Comparison of ENCODE assay signal across 31 cellular contexts in the genomic region with DNA sequence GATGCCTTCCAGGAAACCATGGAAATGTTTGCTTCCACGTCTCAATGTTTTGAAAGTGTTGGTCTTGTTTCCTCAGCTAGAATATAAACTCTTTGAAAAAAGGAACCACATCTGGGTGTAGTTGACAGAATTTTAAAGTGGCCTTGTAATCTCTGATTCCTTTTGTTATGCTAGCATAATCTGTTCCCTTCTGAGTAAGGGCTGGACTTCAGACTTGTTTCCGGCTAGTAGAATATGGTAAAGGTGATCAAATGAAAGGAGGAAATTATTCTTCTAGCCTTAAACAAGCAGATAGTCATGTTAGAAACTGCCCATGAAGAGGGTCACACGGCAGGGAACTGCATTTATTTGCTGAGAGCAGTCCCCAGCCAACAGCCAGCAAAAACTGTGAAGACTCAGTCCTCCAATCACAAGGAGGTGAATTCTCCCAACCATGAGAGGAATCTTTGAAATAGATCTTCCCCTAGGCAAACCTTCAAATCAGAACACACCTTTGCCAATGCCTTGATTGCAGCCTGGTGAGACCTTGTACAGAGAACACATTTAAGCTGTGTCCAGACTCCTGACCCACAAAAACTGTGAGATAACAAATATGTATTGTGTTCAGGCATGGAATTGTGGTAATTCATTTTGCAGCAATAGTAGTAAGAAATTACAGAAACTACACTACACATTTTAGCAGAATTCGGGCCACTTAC.
"Had no signal": no experiment of that assay in that cellular context is flagged by ENCODE, and none has a peak within 500 bp of the region (broad histone marks: within the 10 kb centered on the region; RNA-seq: fewer than 3 reads in every experiment).

No MANE protein-coding gene starts in this region.

- H3K27ac Mint-ChIP-seq: activated CD4-positive, alpha-beta memory T cell treated with anti-CD3 and anti-CD28 coated beads for 36 hours; activated CD4-positive, alpha-beta T cell treated with anti-CD3 and anti-CD28 coated beads for 36 hours; activated CD4-positive, alpha-beta T cell treated with anti-CD3 and anti-CD28 coated beads, Interleukin-2, amount 10 ng/mL, durations not matched to agents 24 days and 14 days; activated CD8-positive, alpha-beta memory T cell treated with anti-CD3 and anti-CD28 coated beads, Interleukin-2, amount 10 ng/mL, durations not matched to agents 7 days and 5 days; activated CD8-positive, alpha-beta T cell treated with anti-CD3 and anti-CD28 coated beads, Interleukin-2, amount 10 ng/mL, durations not matched to agents 7 days and 5 days; activated naive CD4-positive, alpha-beta T cell treated with anti-CD3 and anti-CD28 coated beads for 36 hours; activated naive CD4-positive, alpha-beta T cell treated with anti-CD3 and anti-CD28 coated beads, Interleukin-2, amount 50 U/mL, for 24 hours; activated naive CD8-positive, alpha-beta T cell treated with anti-CD3 and anti-CD28 coated beads for 36 hours; activated naive CD8-positive, alpha-beta T cell treated with anti-CD3 and anti-CD28 coated beads, Interleukin-2, amount 50 U/mL, for 24 hours; activated T-helper 1 cell treated with anti-CD3 and anti-CD28 coated beads, Interleukin-12 subunit alpha, Interleukin-12 subunit beta, Interleukin-2, Interleukin-4 antibody, amounts not matched to agents 30 ng/mL and 10 ng/mL and 1 ng/mL, durations not matched to agents 14 hours and 24 hours and 36 hours; activated T-helper 2 cell treated with anti-CD3 and anti-CD28 coated beads, Interferon-gamma antibody, Interleukin-2, Interleukin-4, amounts not matched to agents 10 μg/mL and 5 μg/mL and 100 μg/mL, durations not matched to agents 14 hours and 24 hours and 36 hours; effector memory CD8-positive, alpha-beta T cell had no signal

- H3K4me3 ChIP-seq: adrenal gland, body of pancreas, cardiac muscle cell, esophagus squamous epithelium, gastroesophageal sphincter had no signal

- DNase-seq: activated CD4-positive, alpha-beta memory T cell treated with anti-CD3 and anti-CD28 coated beads for 36 hours; activated CD4-positive, alpha-beta T cell treated with anti-CD3 and anti-CD28 coated beads for 36 hours; activated CD4-positive, alpha-beta T cell treated with anti-CD3 and anti-CD28 coated beads, Interleukin-2, amount 10 ng/mL, durations not matched to agents 24 days and 14 days; activated CD4-positive, CD25-positive, alpha-beta regulatory T cell; activated CD4-positive, CD25-positive, alpha-beta regulatory T cell treated with anti-CD3 and anti-CD28 coated beads, Interleukin-2, amount 50 U/mL, for 72 hours; activated CD8-positive, alpha-beta memory T cell treated with anti-CD3 and anti-CD28 coated beads, Interleukin-2, amount 10 ng/mL, durations not matched to agents 7 days and 5 days; activated CD8-positive, alpha-beta memory T cell treated with anti-CD3 and anti-CD28 coated beads, Interleukin-2, amount 50 U/mL, for 4 hours; activated CD8-positive, alpha-beta T cell treated with anti-CD3 and anti-CD28 coated beads, Interleukin-2, amount 10 ng/mL, durations not matched to agents 7 days and 5 days; activated effector memory CD4-positive, alpha-beta T cell treated with anti-CD3 and anti-CD28 coated beads, Interleukin-2, amount 50 U/mL, for 16 hours; activated naive CD4-positive, alpha-beta T cell treated with anti-CD3 and anti-CD28 coated beads for 36 hours; activated naive CD8-positive, alpha-beta T cell treated with anti-CD3 and anti-CD28 coated beads for 36 hours; activated naive CD8-positive, alpha-beta T cell treated with anti-CD3 and anti-CD28 coated beads, Interleukin-2, amount 50 U/mL, for 24 hours; activated T-cell treated with anti-CD3 and anti-CD28 coated beads, Interleukin-2, amount 50 U/mL, for 1 hour; activated T-cell treated with anti-CD3 and anti-CD28 coated beads, Interleukin-2, amount 50 U/mL, for 48 hours; adrenal gland; amygdala; aorta; cortex of kidney; dermis blood vessel endothelial cell; effector CD4-positive, alpha-beta T cell; effector memory CD8-positive, alpha-beta T cell; esophagus squamous epithelium; foreskin melanocyte; T-helper 2 cell had no signal

- H3K27me3 Mint-ChIP-seq: activated CD4-positive, alpha-beta T cell treated with anti-CD3 and anti-CD28 coated beads, Interleukin-2, amount 10 ng/mL, durations not matched to agents 24 days and 14 days; activated CD8-positive, alpha-beta memory T cell treated with anti-CD3 and anti-CD28 coated beads, Interleukin-2, amount 10 ng/mL, durations not matched to agents 7 days and 5 days; activated naive CD8-positive, alpha-beta T cell treated with anti-CD3 and anti-CD28 coated beads, Interleukin-2, amount 50 U/mL, for 24 hours had no signal

- H3K27ac ChIP-seq: adrenal gland, body of pancreas, cardiac muscle cell, esophagus squamous epithelium, gastroesophageal sphincter had no signal

- ATAC-seq: activated CD4-positive, alpha-beta T cell treated with anti-CD3 and anti-CD28 coated beads for 36 hours; activated CD8-positive, alpha-beta memory T cell treated with anti-CD3 and anti-CD28 coated beads, Interleukin-2, amount 10 ng/mL, durations not matched to agents 7 days and 5 days; activated CD8-positive, alpha-beta T cell treated with anti-CD3 and anti-CD28 coated beads, Interleukin-2, amount 10 ng/mL, durations not matched to agents 7 days and 5 days; activated naive CD8-positive, alpha-beta T cell treated with anti-CD3 and anti-CD28 coated beads, Interleukin-2, amount 50 U/mL, for 24 hours; body of pancreas; effector memory CD8-positive, alpha-beta T cell; gastroesophageal sphincter had no signal

- H3K4me3 Mint-ChIP-seq: activated CD4-positive, alpha-beta memory T cell treated with anti-CD3 and anti-CD28 coated beads for 36 hours; activated CD4-positive, alpha-beta T cell treated with anti-CD3 and anti-CD28 coated beads for 36 hours; activated CD4-positive, alpha-beta T cell treated with anti-CD3 and anti-CD28 coated beads, Interleukin-2, amount 10 ng/mL, durations not matched to agents 24 days and 14 days; activated CD8-positive, alpha-beta memory T cell treated with anti-CD3 and anti-CD28 coated beads, Interleukin-2, amount 10 ng/mL, durations not matched to agents 7 days and 5 days; activated CD8-positive, alpha-beta T cell treated with anti-CD3 and anti-CD28 coated beads, Interleukin-2, amount 10 ng/mL, durations not matched to agents 7 days and 5 days; activated naive CD4-positive, alpha-beta T cell treated with anti-CD3 and anti-CD28 coated beads for 36 hours; activated naive CD4-positive, alpha-beta T cell treated with anti-CD3 and anti-CD28 coated beads, Interleukin-2, amount 50 U/mL, for 24 hours; activated naive CD8-positive, alpha-beta T cell treated with anti-CD3 and anti-CD28 coated beads for 36 hours; activated naive CD8-positive, alpha-beta T cell treated with anti-CD3 and anti-CD28 coated beads, Interleukin-2, amount 50 U/mL, for 24 hours; activated T-helper 1 cell treated with anti-CD3 and anti-CD28 coated beads, Interleukin-12 subunit alpha, Interleukin-12 subunit beta, Interleukin-2, Interleukin-4 antibody, amounts not matched to agents 30 ng/mL and 10 ng/mL and 1 ng/mL, durations not matched to agents 14 hours and 24 hours and 36 hours; central memory CD8-positive, alpha-beta T cell; effector memory CD8-positive, alpha-beta T cell had no signal

- H3K27me3 ChIP-seq: adrenal gland, body of pancreas, cardiac muscle cell, esophagus squamous epithelium, gastroesophageal sphincter had no signal

- H3K4me1 Mint-ChIP-seq: activated CD4-positive, alpha-beta T cell treated with anti-CD3 and anti-CD28 coated beads, Interleukin-2, amount 10 ng/mL, durations not matched to agents 24 days and 14 days; activated CD8-positive, alpha-beta memory T cell treated with anti-CD3 and anti-CD28 coated beads, Interleukin-2, amount 10 ng/mL, durations not matched to agents 7 days and 5 days; activated naive CD4-positive, alpha-beta T cell treated with anti-CD3 and anti-CD28 coated beads, Interleukin-2, amount 50 U/mL, for 24 hours; activated naive CD8-positive, alpha-beta T cell treated with anti-CD3 and anti-CD28 coated beads for 36 hours; central memory CD8-positive, alpha-beta T cell had no signal

- H3K9me3 ChIP-seq: adrenal gland, body of pancreas, esophagus squamous epithelium, gastroesophageal sphincter had no signal

- H3K9me3 Mint-ChIP-seq: activated CD4-positive, alpha-beta memory T cell treated with anti-CD3 and anti-CD28 coated beads for 36 hours; activated CD4-positive, alpha-beta T cell treated with anti-CD3 and anti-CD28 coated beads, Interleukin-2, amount 10 ng/mL, durations not matched to agents 24 days and 14 days; activated naive CD4-positive, alpha-beta T cell treated with anti-CD3 and anti-CD28 coated beads for 36 hours; activated naive CD4-positive, alpha-beta T cell treated with anti-CD3 and anti-CD28 coated beads, Interleukin-2, amount 50 U/mL, for 24 hours; activated naive CD8-positive, alpha-beta T cell treated with anti-CD3 and anti-CD28 coated beads for 36 hours; activated T-helper 1 cell treated with anti-CD3 and anti-CD28 coated beads, Interleukin-12 subunit alpha, Interleukin-12 subunit beta, Interleukin-2, Interleukin-4 antibody, amounts not matched to agents 30 ng/mL and 10 ng/mL and 1 ng/mL, durations not matched to agents 14 hours and 24 hours and 36 hours; activated T-helper 2 cell treated with anti-CD3 and anti-CD28 coated beads, Interferon-gamma antibody, Interleukin-2, Interleukin-4, amounts not matched to agents 10 μg/mL and 5 μg/mL and 100 μg/mL, durations not matched to agents 14 hours and 24 hours and 36 hours; central memory CD8-positive, alpha-beta T cell; effector memory CD8-positive, alpha-beta T cell had no signal

- H3K36me3 ChIP-seq: adrenal gland, cardiac muscle cell, esophagus squamous epithelium, gastroesophageal sphincter had no signal

- H3K4me1 ChIP-seq: adrenal gland, esophagus squamous epithelium had no signal

- H3K36me3 Mint-ChIP-seq: activated CD4-positive, alpha-beta memory T cell treated with anti-CD3 and anti-CD28 coated beads for 36 hours; activated CD8-positive, alpha-beta memory T cell treated with anti-CD3 and anti-CD28 coated beads, Interleukin-2, amount 10 ng/mL, durations not matched to agents 7 days and 5 days; activated naive CD4-positive, alpha-beta T cell treated with anti-CD3 and anti-CD28 coated beads, Interleukin-2, amount 50 U/mL, for 24 hours; activated naive CD8-positive, alpha-beta T cell treated with anti-CD3 and anti-CD28 coated beads for 36 hours had no signal
